9 cellular contexts compared by ENCODE assay signal in genomic region chr7:138125598-138126111, GRCh38. TPM values are rescaled to one million over a fixed set of nuclear protein-coding genes. Genes with fewer than 3 reads are reported as not detected.
DNase-seq lines count a peak whose midpoint lies in the region; ATAC-seq, FAIRE-seq and TF ChIP-seq lines count a peak whose summit lies in the region.
"Had no signal": no experiment of that assay in that cellular context is flagged by ENCODE, and none has a peak within 500 bp of the region (broad histone marks: within the 10 kb centered on the region; RNA-seq: fewer than 3 reads in every experiment).

No MANE protein-coding gene starts in this region.

- no peak overlapping the region for H3K4me3 ChIP-seq in A673 (ENCODE audit: low read depth, low read length, poor library complexity, severe bottlenecking)
- no peak overlapping the region for H3K4me3 ChIP-seq in kidney (ENCODE audit: low read length in 2 of 2)

- intact Hi-C loops in A673 (cut with micrococcal nuclease; ENCODE audit: unreplicated experiment) (no loop called here), kidney (cut with DNase I) (no loop called here)
- intact Hi-C loops in dendritic cell treated with granulocyte-macrophage colony-stimulating factor and Interleukin-4, amounts not matched to agents 40 ng/mL and 50 ng/mL, for 4 days (cut with micrococcal nuclease), result no loop called here

- no peaks in the 10 kb centered on the region for H3K4me1 ChIP-seq in A673 (ENCODE audit: insufficient read depth, low read length, poor library complexity, severe bottlenecking)
- no peaks in the 10 kb centered on the region for H3K4me1 ChIP-seq in kidney (ENCODE audit: control insufficient read depth in 1 of 2, insufficient read depth in 1 of 2, low read depth in 1 of 2, low read length in 2 of 2)

- no peaks in the 10 kb centered on the region for H3K9me3 ChIP-seq in A673 (ENCODE audit: low read depth, low read length, poor library complexity, severe bottlenecking)
- no peaks in the 10 kb centered on the region for H3K9me3 ChIP-seq in kidney (ENCODE audit: control insufficient read depth in 1 of 2, low read length in 2 of 2)

- H3K36me3 ChIP-seq in A673 (ENCODE audit: insufficient read depth, low read length, poor library complexity, severe bottlenecking) (no peaks in the 10 kb centered on the region), kidney (ENCODE audit: control insufficient read depth in 1 of 2, insufficient read depth in 2 of 2, low read length in 2 of 2) (no peaks in the 10 kb centered on the region)

- CTCF ChIA-PET in A673 (lab: Charles Lee), result no interaction called here

- no peak for FAIRE-seq in kidney (lab: Jason Lieb, UNC)

- ATAC-seq in GM19324 (IDR thresholded peaks at IDR 0.05; ENCODE audit: low FRiP score, unreplicated experiment) (peak; percentile 72), HG03460 (IDR thresholded peaks at IDR 0.05; ENCODE audit: unreplicated experiment) (peak; percentile 83), HG02763 (IDR thresholded peaks at IDR 0.05; ENCODE audit: unreplicated experiment) (no peak)

- no peak overlapping the region for H3K9ac ChIP-seq in kidney (ENCODE audit: low read length in 2 of 2)

- H3K27ac Mint-ChIP-seq in dendritic cell treated with granulocyte-macrophage colony-stimulating factor and Interleukin-4, amounts not matched to agents 40 ng/mL and 50 ng/mL, for 4 days, result peak overlapping the region; percentile 63

- no peaks in the 10 kb centered on the region for H3K36me3 Mint-ChIP-seq in dendritic cell treated with granulocyte-macrophage colony-stimulating factor and Interleukin-4, amounts not matched to agents 40 ng/mL and 50 ng/mL, for 4 days (ENCODE audit: low read depth)
- H3K36me3 Mint-ChIP-seq: CD4-positive, CD25-positive, alpha-beta regulatory T cell had no signal

- H3K4me1 Mint-ChIP-seq in dendritic cell treated with granulocyte-macrophage colony-stimulating factor and Interleukin-4, amounts not matched to agents 40 ng/mL and 50 ng/mL, for 4 days (ENCODE audit: low read depth), result peaks cover 14% of the 10 kb centered on the region
- H3K4me1 Mint-ChIP-seq: CD4-positive, CD25-positive, alpha-beta regulatory T cell had no signal

- TF ChIP-seq CTCF in A673 (conservative IDR thresholded peaks at IDR 0.05; ENCODE audit: low read depth, low read length) (no peak), kidney (IDR thresholded peaks at IDR 0.05; ENCODE audit: borderline replicate concordance, extremely low read depth, insufficient read depth) (no peak)

- DNase-seq in A673 (ENCODE audit: low spot score) (peak; percentile 3), kidney (no peak), SW 1271 (lab: John Stamatoyannopoulos, UW) (no peak), NCI-H2107 (lab: John Stamatoyannopoulos, UW) (no peak)
- DNase-seq: CD4-positive, CD25-positive, alpha-beta regulatory T cell had no signal

- H3K27ac ChIP-seq in A673 (ENCODE audit: low read depth, low read length, poor library complexity, severe bottlenecking) (no peak overlapping the region), kidney (ENCODE audit: low read depth in 2 of 2, low read length in 2 of 2) (no peak overlapping the region)

- H3K4me3 Mint-ChIP-seq in dendritic cell treated with granulocyte-macrophage colony-stimulating factor and Interleukin-4, amounts not matched to agents 40 ng/mL and 50 ng/mL, for 4 days, result no peak overlapping the region
- H3K4me3 Mint-ChIP-seq: CD4-positive, CD25-positive, alpha-beta regulatory T cell had no signal

- no peaks in the 10 kb centered on the region for H3K27me3 Mint-ChIP-seq in dendritic cell treated with granulocyte-macrophage colony-stimulating factor and Interleukin-4, amounts not matched to agents 40 ng/mL and 50 ng/mL, for 4 days
- H3K27me3 Mint-ChIP-seq: CD4-positive, CD25-positive, alpha-beta regulatory T cell had no signal

- POLR2A ChIA-PET in A673 (lab: Charles Lee; ENCODE audit: low non-redundant PET), result no interaction called here

- H3K9me3 Mint-ChIP-seq in dendritic cell treated with granulocyte-macrophage colony-stimulating factor and Interleukin-4, amounts not matched to agents 40 ng/mL and 50 ng/mL, for 4 days, result peaks cover 31% of the 10 kb centered on the region

- no peaks in the 10 kb centered on the region for H3K27me3 ChIP-seq in A673 (replicated peaks; ENCODE audit: insufficient read depth, low read depth, low read length, poor library complexity)

- BruUV-seq in A673 (replicated peaks; lab: Mats Ljungman, UMichigan), result no TSS peak

RNA-seq across cellular contexts. Expression of gene AKR1D1, which starts 49.4 kb away (rescaled TPM):
- total RNA-seq in A673 (2021), result not detected in 2 replicates
- total RNA-seq in kidney, result not detected
- not detected for polyA plus RNA-seq in kidney (ENCODE audit: insufficient read depth, low read depth, low replicate concordance)
- total RNA-seq: CD4-positive, CD25-positive, alpha-beta regulatory T cell had no signal
- polyA plus RNA-seq: CD4-positive, CD25-positive, alpha-beta regulatory T cell had no signal
